In the genomic region with DNA sequence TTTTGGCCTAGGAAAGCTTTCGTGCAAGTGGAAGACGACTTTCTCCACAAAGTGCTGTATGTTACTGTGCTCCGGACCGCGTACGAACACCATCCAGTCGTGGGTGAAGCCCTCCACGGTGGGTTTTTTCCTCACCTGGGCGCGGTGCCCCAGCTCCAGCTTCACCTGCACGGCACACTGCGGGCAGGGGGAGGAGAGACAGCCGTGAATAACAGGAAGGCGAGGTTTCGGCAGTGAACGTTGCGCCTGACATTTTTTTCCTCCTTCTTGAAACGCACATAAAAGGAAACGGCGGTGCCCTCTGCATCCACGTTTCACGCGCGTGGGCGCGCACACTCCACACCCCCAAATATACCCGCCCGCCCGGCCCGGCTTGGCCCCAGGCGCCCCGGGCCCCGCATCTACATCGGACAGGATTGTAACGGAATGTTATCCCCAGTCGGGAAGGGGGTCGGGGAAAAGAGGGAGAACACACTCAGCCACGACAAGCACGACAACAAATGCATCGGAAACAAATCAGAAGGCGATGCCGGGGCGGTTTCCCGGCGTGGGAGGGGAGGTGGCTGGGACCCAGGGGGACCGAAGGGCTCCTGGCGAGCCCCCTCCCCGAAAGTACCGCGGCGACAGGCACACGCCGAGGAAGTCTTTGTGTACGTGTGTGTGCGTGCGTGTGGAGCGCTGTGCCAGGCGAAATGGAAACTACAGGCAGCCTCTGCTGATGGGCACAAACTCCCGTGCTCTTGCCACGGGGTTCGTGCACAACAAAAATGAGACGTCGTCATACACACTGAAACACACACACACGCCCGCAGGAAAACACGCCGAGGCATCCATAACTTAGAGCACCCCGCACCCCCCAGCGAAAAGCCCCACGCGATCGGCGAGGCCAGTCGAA, we compare ENCODE assay signal across 8 cellular contexts. TPM values are rescaled to one million over a fixed set of nuclear protein-coding genes. Genes with fewer than 3 reads are reported as not detected.
DNase-seq lines count a peak whose midpoint lies in the region; ATAC-seq and TF ChIP-seq lines count a peak whose summit lies in the region.

No MANE protein-coding gene starts in this region.

- TF ChIP-seq POLR2A in NB4 (IDR thresholded peaks at IDR 0.05; ENCODE audit: extremely low read depth, insufficient read length) = no peak

- no peaks in the 10 kb centered on the region for H3K27me3 ChIP-seq in esophagus (ENCODE audit: control insufficient read depth in 1 of 2, insufficient read depth in 2 of 2, low read length in 2 of 2)

- no peaks in the 10 kb centered on the region for H3K36me3 ChIP-seq in esophagus (ENCODE audit: control insufficient read depth in 2 of 2, insufficient read depth in 2 of 2, low read length in 1 of 2)

- H3K4me1 ChIP-seq in esophagus (ENCODE audit: control insufficient read depth in 2 of 2, insufficient read depth in 2 of 2, low read length in 1 of 2) = no peaks in the 10 kb centered on the region

- DNase-seq in COLO668 (lab: John Stamatoyannopoulos, UW; ENCODE audit: unreplicated experiment) = peak; percentile 48
- DNase-seq in NB4 (ENCODE audit: low read depth) = peak; percentile 64
- peak; percentile 38 for DNase-seq in activated T-cell treated with anti-CD3 and anti-CD28 coated beads for 48 hours (ENCODE audit: low read depth)
- DNase-seq in myocyte (ENCODE audit: low read depth) = peak; percentile 47
- peak; percentile 59 for DNase-seq in stimulated activated naive CD4-positive, alpha-beta T cell treated with Interleukin-2 at 50 U/mL for 16 hours (lab: John Stamatoyannopoulos, UW)

- whole genome bisulfite sequencing in esophagus, 2 donors = 0 to 1% methylated on average over 72 to 74 of the region's 74 CpGs

- H3K27ac ChIP-seq in esophagus (ENCODE audit: low read depth in 2 of 2, low read length in 1 of 2) = peak overlapping the region; percentile 89 to 91

- no peak for TF ChIP-seq CTCF in NB4 (IDR thresholded peaks at IDR 0.05; ENCODE audit: low read depth, low read length)

- peak overlapping the region; percentile 71 for H3K4me3 ChIP-seq in NB4 (ENCODE audit: low read depth, low read length)
- peak overlapping the region; percentile 74 to 81 for H3K4me3 ChIP-seq in esophagus (ENCODE audit: low read depth in 1 of 2, low read length in 2 of 2)

- ATAC-seq in HG02852 (IDR thresholded peaks at IDR 0.05; ENCODE audit: unreplicated experiment) (no peak), GM21390 (IDR thresholded peaks at IDR 0.05; ENCODE audit: unreplicated experiment) (no peak)

- H3K9me3 ChIP-seq in esophagus (ENCODE audit: control insufficient read depth in 2 of 2, insufficient read depth in 1 of 2, low read depth in 1 of 2, low read length in 1 of 2) = peaks cover 0 to 1% of the 10 kb centered on the region in 2 donors

RNA-seq across cellular contexts. Expression of a gene that starts 1.4 kb away (rescaled TPM):
- polyA plus RNA-seq in esophagus = 1 to 10 TPM; 4.6 to 5.0 TPM
- 32.5 and 79.1 TPM in 2 replicates for total RNA-seq in myocyte
- 17.9 TPM for polyA plus RNA-seq in myocyte (2012)
